In the genomic region with DNA sequence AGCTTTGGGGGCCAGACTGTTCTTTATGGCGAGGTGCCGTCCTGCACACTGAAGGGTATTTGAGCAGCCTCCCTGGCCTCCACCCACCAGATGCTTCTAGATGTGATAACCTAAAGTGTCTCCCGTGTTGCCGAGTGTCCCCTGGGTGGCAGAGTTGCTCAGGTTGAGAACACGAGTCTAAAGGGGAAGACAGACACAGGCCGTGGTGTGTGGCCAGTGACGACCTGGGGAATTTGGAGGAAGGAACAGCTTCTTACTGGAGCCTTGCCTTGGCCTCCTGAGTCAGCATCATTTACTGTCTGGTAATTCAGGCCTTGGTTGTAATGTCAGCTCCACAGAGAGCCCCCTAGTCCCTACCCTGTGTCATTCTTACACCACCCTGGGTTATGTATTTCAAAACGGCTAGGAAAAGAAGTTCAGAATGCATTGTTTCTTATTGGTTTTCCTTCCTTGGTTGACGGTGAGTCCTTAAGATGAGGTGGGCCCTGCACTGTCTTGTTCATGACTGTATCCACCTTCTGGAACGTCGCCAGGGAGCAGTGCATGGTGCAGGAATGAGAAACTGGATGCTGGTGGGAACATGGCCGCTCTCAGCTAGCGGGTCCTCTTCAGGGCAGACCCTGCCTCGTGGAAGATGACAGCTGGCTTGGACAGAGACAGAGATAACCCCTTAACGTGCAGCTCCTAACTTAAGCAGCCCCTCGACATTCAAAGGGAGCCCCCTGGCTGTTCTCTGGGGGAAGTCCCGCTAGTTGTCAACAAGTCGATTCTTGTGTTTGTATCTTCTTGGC, we compare ENCODE assay signal across 11 cellular contexts. TPM values are rescaled to one million over a fixed set of nuclear protein-coding genes. Genes with fewer than 3 reads are reported as not detected.
DNase-seq lines count a peak whose midpoint lies in the region; ATAC-seq and TF ChIP-seq lines count a peak whose summit lies in the region.
"Had no signal": no experiment of that assay in that cellular context is flagged by ENCODE, and none has a peak within 500 bp of the region (broad histone marks: within the 10 kb centered on the region; RNA-seq: fewer than 3 reads in every experiment).

No MANE protein-coding gene starts in this region.

- WGBS in esophagus muscularis mucosa = 62% methylated on average over 15 of the region's 18 CpGs

- no TSS peak for BruUV-seq in OCI-LY7 (replicated peaks; lab: Mats Ljungman, UMichigan)

- intact Hi-C loops in activated CD4-positive, alpha-beta T cell treated with anti-CD3 and anti-CD28 coated beads, Interleukin-2, amount 10 ng/mL, durations not matched to agents 24 days and 14 days (cut with micrococcal nuclease) = no loop called here
- intact Hi-C loops in OCI-LY7 (cut with micrococcal nuclease; ENCODE audit: unreplicated experiment) = no loop called here
- intact Hi-C loops in esophagus muscularis mucosa (cut with DNase I) = no loop called here

- TF ChIP-seq POLR2A in esophagus muscularis mucosa (IDR thresholded peaks at IDR 0.05; ENCODE audit: low read depth) = no peak

- ATAC-seq in stimulated activated naive CD8-positive, alpha-beta T cell treated with anti-CD3 and anti-CD28 coated beads, Interleukin-15, Interleukin-2, amounts not matched to agents 100 U/mL and 50 U/mL, for 24 hours = peak; percentile 28
- no peak for ATAC-seq in GM18868 (IDR thresholded peaks at IDR 0.05; ENCODE audit: unreplicated experiment)

- no peak overlapping the region for H2AFZ ChIP-seq in OCI-LY7 (ENCODE audit: low read length)

- peaks cover 49% of the 10 kb centered on the region for H3K36me3 Mint-ChIP-seq in activated CD4-positive, alpha-beta T cell treated with anti-CD3 and anti-CD28 coated beads, Interleukin-2, amount 10 ng/mL, durations not matched to agents 24 days and 14 days (ENCODE audit: low read depth)

- DNase-seq in activated CD4-positive, alpha-beta T cell treated with anti-CD3 and anti-CD28 coated beads, Interleukin-2, amount 10 ng/mL, durations not matched to agents 24 days and 14 days = peak; percentile 63
- no peak for DNase-seq in activated CD4-positive, alpha-beta T cell treated with anti-CD3 and anti-CD28 coated beads, Interleukin-2, amount 50 U/mL, for 1 hour
- DNase-seq in OCI-LY7 (ENCODE audit: low spot score) = peak; percentile 45
- DNase-seq in esophagus muscularis mucosa (ENCODE audit: extremely low spot score) = no peak
- DNase-seq in stimulated activated naive CD8-positive, alpha-beta T cell treated with anti-CD3 and anti-CD28 coated beads, Interleukin-15, Interleukin-2, amounts not matched to agents 100 U/mL and 50 U/mL, for 24 hours = peak; percentile 18
- DNase-seq in NCI-H1930 (lab: John Stamatoyannopoulos, UW) = no peak
- DNase-seq in cerebellar nuclear complex (lab: John Stamatoyannopoulos, UW) = no peak
- DNase-seq: C1 segment of cervical spinal cord, NCI-H1105 treated with DMSO at 0.1 percent for 48 hours had no signal

- TF ChIP-seq EP300 in esophagus muscularis mucosa (IDR thresholded peaks at IDR 0.05) = no peak

- H3K27ac Mint-ChIP-seq in activated CD4-positive, alpha-beta T cell treated with anti-CD3 and anti-CD28 coated beads, Interleukin-2, amount 10 ng/mL, durations not matched to agents 24 days and 14 days = no peak overlapping the region

- H3K36me3 ChIP-seq in OCI-LY7 (ENCODE audit: insufficient read depth, low read length) (peaks cover 59% of the 10 kb centered on the region), esophagus muscularis mucosa (peaks cover 56 to 99% (median 97%) of the 10 kb centered on the region in 4 donors)

- peaks cover 9% of the 10 kb centered on the region for H3K4me1 ChIP-seq in OCI-LY7 (ENCODE audit: insufficient read depth, low read length, poor library complexity, severe bottlenecking)
- H3K4me1 ChIP-seq in esophagus muscularis mucosa = peaks cover 8 to 21% (median 13%) of the 10 kb centered on the region in 4 donors

- CTCF ChIA-PET in OCI-LY7 (lab: Charles Lee; ENCODE audit: unreplicated experiment) = no interaction called here

- H3K27me3 ChIP-seq in esophagus muscularis mucosa = no peaks in the 10 kb centered on the region

- no peaks in the 10 kb centered on the region for H4K20me1 ChIP-seq in OCI-LY7 (ENCODE audit: insufficient read depth, low read length)

- peaks cover 2% of the 10 kb centered on the region for H3K4me1 Mint-ChIP-seq in activated CD4-positive, alpha-beta T cell treated with anti-CD3 and anti-CD28 coated beads, Interleukin-2, amount 10 ng/mL, durations not matched to agents 24 days and 14 days

- POLR2A ChIA-PET in OCI-LY7 (lab: Charles Lee) = no interaction called here

- peak; percentile 32 for TF ChIP-seq CTCF in OCI-LY7 (conservative IDR thresholded peaks at IDR 0.05; ENCODE audit: low read length)
- TF ChIP-seq CTCF in esophagus muscularis mucosa (IDR thresholded peaks at IDR 0.05) = peak in 2 of 3 experiments; percentile 16 to 19

- no peaks in the 10 kb centered on the region for H3K9me3 Mint-ChIP-seq in activated CD4-positive, alpha-beta T cell treated with anti-CD3 and anti-CD28 coated beads, Interleukin-2, amount 10 ng/mL, durations not matched to agents 24 days and 14 days

- no peaks in the 10 kb centered on the region for H3K9me2 ChIP-seq in OCI-LY7 (ENCODE audit: insufficient read depth, low read length)

- H3K27ac ChIP-seq in OCI-LY7 (ENCODE audit: low read depth, low read length, poor library complexity, severe bottlenecking) (no peak overlapping the region), esophagus muscularis mucosa (replicated peaks in 1 of 4) (no peak overlapping the region)
- H3K27ac ChIP-seq: coronary artery had no signal

- no peak overlapping the region for H3K4me3 Mint-ChIP-seq in activated CD4-positive, alpha-beta T cell treated with anti-CD3 and anti-CD28 coated beads, Interleukin-2, amount 10 ng/mL, durations not matched to agents 24 days and 14 days

- no peaks in the 10 kb centered on the region for H3K27me3 Mint-ChIP-seq in activated CD4-positive, alpha-beta T cell treated with anti-CD3 and anti-CD28 coated beads, Interleukin-2, amount 10 ng/mL, durations not matched to agents 24 days and 14 days

- H3K9me3 ChIP-seq in OCI-LY7 (ENCODE audit: low read length) (no peaks in the 10 kb centered on the region), esophagus muscularis mucosa (no peaks in the 10 kb centered on the region)

- H3K4me3 ChIP-seq in OCI-LY7 (ENCODE audit: low read depth, low read length, poor library complexity, severe bottlenecking) = no peak overlapping the region
- no peak overlapping the region for H3K4me3 ChIP-seq in esophagus muscularis mucosa
- H3K4me3 ChIP-seq: coronary artery had no signal

- H3K4me2 ChIP-seq in OCI-LY7 (ENCODE audit: low read length) = no peak overlapping the region

- H3K79me2 ChIP-seq in OCI-LY7 (ENCODE audit: insufficient read depth, low read depth, low read length) = no peaks in the 10 kb centered on the region

RNA-seq across cellular contexts. Expression of gene SIN3B, which starts 7.1 kb away (rescaled TPM):
- 40.2 and 43.9 TPM in 2 replicates for total RNA-seq in activated CD4-positive, alpha-beta T cell treated with anti-CD3 and anti-CD28 coated beads, Interleukin-2, amount 10 ng/mL, durations not matched to agents 24 days and 14 days
- 19.4 and 21.4 TPM in 2 replicates for total RNA-seq in OCI-LY7 (2014; rRNA removed; shearing (Covaris generic))
- total RNA-seq in OCI-LY7 (2022) (44.7 and 45.4 TPM in 2 replicates), esophagus muscularis mucosa (10 to 100 TPM; 25.3 to 53.9 (median 36.1) TPM)

RNA-seq across cellular contexts. Expression of gene F2RL3, which starts 52.5 kb away (rescaled TPM):
- not detected in 2 replicates for total RNA-seq in activated CD4-positive, alpha-beta T cell treated with anti-CD3 and anti-CD28 coated beads, Interleukin-2, amount 10 ng/mL, durations not matched to agents 24 days and 14 days
- total RNA-seq in OCI-LY7 (2014; rRNA removed; shearing (Covaris generic)) = not detected in 2 replicates
- 0.10 TPM in 1 of 2 replicates, not detected in the other for total RNA-seq in OCI-LY7 (2022)
- 1 to 10 TPM; 2.5 to 6.5 (median 5.0) TPM for total RNA-seq in esophagus muscularis mucosa

Comparison
In these comparisons a context has a peak if more than half of its experiments do, and no peak if none do; other contexts are left out.
1. DNase-seq: peak in activated CD4-positive, alpha-beta T cell treated with anti-CD3 and anti-CD28 coated beads, Interleukin-2, amount 10 ng/mL, durations not matched to agents 24 days and 14 days (single experiment), OCI-LY7 (single experiment) and stimulated activated naive CD8-positive, alpha-beta T cell treated with anti-CD3 and anti-CD28 coated beads, Interleukin-15, Interleukin-2, amounts not matched to agents 100 U/mL and 50 U/mL, for 24 hours (single experiment); none in activated CD4-positive, alpha-beta T cell treated with anti-CD3 and anti-CD28 coated beads, Interleukin-2, amount 50 U/mL, for 1 hour (single experiment), esophagus muscularis mucosa (single experiment), NCI-H1930 (0 of 2) and cerebellar nuclear complex (0 of 2).